Comparison of ENCODE assay signal across 8 cellular contexts in the genomic region with DNA sequence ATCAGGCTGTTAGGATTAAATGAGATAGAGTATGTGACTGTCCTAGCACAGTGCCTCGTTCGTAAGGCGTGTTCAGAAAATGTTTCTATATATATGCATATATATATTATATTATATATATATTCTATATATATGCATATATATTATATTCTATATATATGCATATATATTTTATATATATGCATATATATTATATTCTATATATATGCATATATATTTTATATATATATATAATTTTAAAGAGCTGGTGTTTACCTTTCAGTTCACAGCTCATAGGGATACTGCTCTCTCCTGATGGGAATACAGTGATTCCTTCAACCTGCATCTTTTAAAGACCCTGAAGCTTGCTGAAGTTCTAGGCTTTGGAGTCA. TPM values are rescaled to one million over a fixed set of nuclear protein-coding genes. Genes with fewer than 3 reads are reported as not detected.
DNase-seq lines count a peak whose midpoint lies in the region; ATAC-seq, FAIRE-seq and TF ChIP-seq lines count a peak whose summit lies in the region.

No MANE protein-coding gene starts in this region.

- H3K27ac Mint-ChIP-seq in CD8-positive, alpha-beta memory T cell, result peak overlapping the region in 7 of 8 donors; percentile 96 to 100 (median 98)
- peak overlapping the region; percentile 95 for H3K27ac Mint-ChIP-seq in osteocyte (ENCODE audit: unreplicated experiment)

- peak overlapping the region in 6 of 7 donors; percentile 86 to 99 (median 90) for H3K4me3 Mint-ChIP-seq in CD8-positive, alpha-beta memory T cell
- H3K4me3 Mint-ChIP-seq in osteocyte (ENCODE audit: unreplicated experiment), result peak overlapping the region; percentile 87

- H3K9me3 ChIP-seq in CD8-positive, alpha-beta memory T cell (ENCODE audit: low read length), result no peaks in the 10 kb centered on the region
- no peaks in the 10 kb centered on the region for H3K9me3 ChIP-seq in PC-3 (ENCODE audit: low read length)
- H3K9me3 ChIP-seq in endothelial cell of umbilical vein (replicated peaks; ENCODE audit: control insufficient read depth, insufficient read depth, low read length), result no peaks in the 10 kb centered on the region

- H3K79me2 ChIP-seq in PC-3 (ENCODE audit: low read length) (peaks cover 40% of the 10 kb centered on the region), endothelial cell of umbilical vein (ENCODE audit: control insufficient read depth, insufficient read depth, low read length) (peaks cover 36% of the 10 kb centered on the region)

- H2AFZ ChIP-seq in PC-3 (ENCODE audit: low read length) (peak overlapping the region; percentile 92), endothelial cell of umbilical vein (ENCODE audit: low read depth, low read length) (no peak overlapping the region)

- CTCF ChIA-PET in CD8-positive, alpha-beta memory T cell (lab: Charles Lee), result interaction anchor here (0.7 to 1.7 kb wide), 7 partner anchors 26 to 198 kb away, joined by 3 to 11 read pairs (median 4); a partner anchor contains a TSS
- CTCF ChIA-PET in PC-3 (lab: Charles Lee) (interaction anchor here (0.6 kb wide), 1 partner anchor 26 kb away, joined by 3 read pairs; no protein-coding TSS in a partner anchor), endothelial cell of umbilical vein (lab: Charles Lee) (interaction anchor here (4.6 kb wide), 1 partner anchor 198 kb away, joined by 39 read pairs; no protein-coding TSS in a partner anchor)

- H3K4me1 ChIP-seq in CD8-positive, alpha-beta memory T cell (ENCODE audit: insufficient read depth, low read length), result peaks cover 35% of the 10 kb centered on the region
- H3K4me1 ChIP-seq in PC-3 (ENCODE audit: insufficient read depth, low read length) (peaks cover 19% of the 10 kb centered on the region), endothelial cell of umbilical vein (ENCODE audit: control insufficient read depth, extremely low read depth, insufficient read depth, low read length) (peaks cover 6% of the 10 kb centered on the region)

- H3K36me3 ChIP-seq in CD8-positive, alpha-beta memory T cell (ENCODE audit: insufficient read depth, low read length), result peaks cover 6% of the 10 kb centered on the region
- H3K36me3 ChIP-seq in PC-3 (ENCODE audit: low read depth, low read length), result peaks cover 28% of the 10 kb centered on the region
- peaks cover 4 to 11% of the 10 kb centered on the region in 2 experiments for H3K36me3 ChIP-seq in endothelial cell of umbilical vein (ENCODE audit: control insufficient read depth in 2 of 2, extremely low read depth in 1 of 2, insufficient read depth in 2 of 2, low read length in 2 of 2)

- no peaks in the 10 kb centered on the region for H3F3A ChIP-seq in PC-3 (ENCODE audit: low read length, unreplicated experiment)

- dilution Hi-C loops in endothelial cell of umbilical vein (cut with MboI; ENCODE audit: extremely low pct_ligation_motif_present, low sequenced_read_pairs), result no loop called here

- no peaks in the 10 kb centered on the region for H3K9me2 ChIP-seq in PC-3 (replicated peaks; ENCODE audit: low read length)

- H3K4me2 ChIP-seq in PC-3 (ENCODE audit: low read length), result peak overlapping the region; percentile 85
- H3K4me2 ChIP-seq in endothelial cell of umbilical vein (ENCODE audit: insufficient read depth, low read length), result peak overlapping the region; percentile 88

- peak overlapping the region; percentile 96 for H3K27ac ChIP-seq in CD8-positive, alpha-beta memory T cell (ENCODE audit: low read depth, low read length)
- H3K27ac ChIP-seq in PC-3 (ENCODE audit: low read length) (no peak overlapping the region), endothelial cell of umbilical vein (ENCODE audit: insufficient read depth, low read depth, low read length) (peak overlapping the region; percentile 83)

- H3K36me3 Mint-ChIP-seq in CD8-positive, alpha-beta memory T cell, result peaks cover 0 to 34% (median 1%) of the 10 kb centered on the region in 3 donors
- peaks cover 19% of the 10 kb centered on the region for H3K36me3 Mint-ChIP-seq in osteocyte (ENCODE audit: unreplicated experiment)

- intact Hi-C loops in PC-3 (cut with micrococcal nuclease), result loop anchor here (1.0 to 2.0 kb wide), 3 partner anchors 36 to 180 kb away; a partner anchor contains a TSS
- intact Hi-C loops in endothelial cell of umbilical vein (cut with micrococcal nuclease), result loop anchor here (1.0 to 2.0 kb wide), 4 partner anchors 38 to 198 kb away; a partner anchor contains a TSS

- H3K9me3 Mint-ChIP-seq in CD8-positive, alpha-beta memory T cell, result peaks cover 0 to 1% (median 0%) of the 10 kb centered on the region in 5 donors
- H3K9me3 Mint-ChIP-seq in osteocyte (ENCODE audit: unreplicated experiment), result no peaks in the 10 kb centered on the region

- H4K20me1 ChIP-seq in PC-3 (ENCODE audit: low read length) (0 out of 2 replicates have a peak, but pooled peaks cover 4% of the 10 kb centered on the region), endothelial cell of umbilical vein (replicated peaks; ENCODE audit: control insufficient read depth, extremely low read depth, insufficient read depth, low read length) (no peaks in the 10 kb centered on the region)

- H3K27me3 ChIP-seq in CD8-positive, alpha-beta memory T cell (ENCODE audit: insufficient read depth, low read length, poor library complexity, severe bottlenecking), result no peaks in the 10 kb centered on the region
- no peaks in the 10 kb centered on the region for H3K27me3 ChIP-seq in PC-3 (ENCODE audit: low read length)
- no peaks in the 10 kb centered on the region for H3K27me3 ChIP-seq in endothelial cell of umbilical vein (ENCODE audit: control insufficient read depth in 2 of 2, insufficient read depth in 2 of 2, low read length in 2 of 2)

- no peak for FAIRE-seq in endothelial cell of umbilical vein (lab: Jason Lieb, UNC)

- TF ChIP-seq CTCF in PC-3 (conservative IDR thresholded peaks at IDR 0.05; ENCODE audit: low read depth, low read length), result no peak
- no peak for TF ChIP-seq CTCF in endothelial cell of umbilical vein (IDR thresholded peaks at IDR 0.05; ENCODE audit: extremely low read depth in 1 of 2, insufficient read depth in 1 of 2, low read depth in 1 of 2, low read length in 2 of 2)
- TF ChIP-seq CTCF in osteocyte (IDR thresholded peaks at IDR 0.05), result no peak

- no peaks in the 10 kb centered on the region for H3K9me1 ChIP-seq in endothelial cell of umbilical vein (replicated peaks; ENCODE audit: control insufficient read depth, extremely low read depth, insufficient read depth, low read length)

- no TSS peak for BruUV-seq in PC-3 (replicated peaks; lab: Mats Ljungman, UMichigan)
- no TSS peak for BruUV-seq in endothelial cell of umbilical vein (replicated peaks; lab: Mats Ljungman, UMichigan)

- peaks cover 0 to 2% of the 10 kb centered on the region in 2 donors for H3K27me3 Mint-ChIP-seq in CD8-positive, alpha-beta memory T cell
- H3K27me3 Mint-ChIP-seq in osteocyte (ENCODE audit: unreplicated experiment), result peaks cover 10% of the 10 kb centered on the region

- H3K4me1 Mint-ChIP-seq in CD8-positive, alpha-beta memory T cell, result peaks cover 7 to 13% (median 10%) of the 10 kb centered on the region in 3 donors
- peaks cover 4% of the 10 kb centered on the region for H3K4me1 Mint-ChIP-seq in osteocyte (ENCODE audit: unreplicated experiment)

- no peak for DNase-seq in CD8-positive, alpha-beta memory T cell
- no peak for DNase-seq in PC-3
- DNase-seq in endothelial cell of umbilical vein (ENCODE audit: low read depth, low spot score), result no peak
- DNase-seq in osteocyte (ENCODE audit: extremely low spot score, unreplicated experiment), result no peak
- DNase-seq in central memory CD4-positive, alpha-beta T cell, result no peak
- no peak for DNase-seq in amygdala (lab: John Stamatoyannopoulos, UW)

- no peak for TF ChIP-seq POLR2A in endothelial cell of umbilical vein (IDR thresholded peaks at IDR 0.05; ENCODE audit: low read depth, low read length)

- H3K9ac ChIP-seq in PC-3 (ENCODE audit: low read length) (peak overlapping the region; percentile 98), endothelial cell of umbilical vein (replicated peaks; ENCODE audit: extremely low read depth, insufficient read depth, low read length) (peak overlapping the region; percentile 94)

- peak overlapping the region; percentile 99 for H3K4me3 ChIP-seq in CD8-positive, alpha-beta memory T cell (ENCODE audit: low read length)
- H3K4me3 ChIP-seq in PC-3 (ENCODE audit: low read length), result peak overlapping the region; percentile 93
- peak overlapping the region; percentile 50 to 88 (median 81) for H3K4me3 ChIP-seq in endothelial cell of umbilical vein (replicated peaks in 1 of 3; ENCODE audit: insufficient read depth in 1 of 3, low read depth in 1 of 3, low read length in 3 of 3)

- ATAC-seq in PC-3 (no peak), GM19452 (IDR thresholded peaks at IDR 0.05; ENCODE audit: unreplicated experiment) (no peak), HG03521 (IDR thresholded peaks at IDR 0.05; ENCODE audit: unreplicated experiment) (no peak)

- POLR2A ChIA-PET in CD8-positive, alpha-beta memory T cell (lab: Charles Lee), result interaction anchor here (0.6 to 1.6 kb wide), 6 partner anchors 40 to 1098 kb away, joined by 3 to 6 read pairs (median 4); a partner anchor contains a TSS
- POLR2A ChIA-PET in PC-3 (lab: Charles Lee; ENCODE audit: unreplicated experiment), result interaction anchor here (0.6 kb wide), 1 partner anchor 26 kb away, joined by 3 read pairs; no protein-coding TSS in a partner anchor
- POLR2A ChIA-PET in endothelial cell of umbilical vein (lab: Charles Lee), result interaction anchor here (1.4 kb wide), 1 partner anchor 82 kb away, joined by 6 read pairs; no protein-coding TSS in a partner anchor

TF ChIP-seq in endothelial cell of umbilical vein, 7 proteins besides CTCF, POLR2A, EP300 and RAD21 (continues in another document):
- TF ChIP-seq POLR2AphosphoS5 (IDR thresholded peaks at IDR 0.05; ENCODE audit: insufficient read depth, low read depth, low read length) (no peak), FOS (IDR thresholded peaks at IDR 0.05; ENCODE audit: borderline replicate concordance, insufficient read depth, low read length) (no peak), GATA2 (IDR thresholded peaks at IDR 0.05; ENCODE audit: insufficient read depth, insufficient read length, low read depth, low read length) (no peak)
- TF ChIP-seq, protein P1, sequence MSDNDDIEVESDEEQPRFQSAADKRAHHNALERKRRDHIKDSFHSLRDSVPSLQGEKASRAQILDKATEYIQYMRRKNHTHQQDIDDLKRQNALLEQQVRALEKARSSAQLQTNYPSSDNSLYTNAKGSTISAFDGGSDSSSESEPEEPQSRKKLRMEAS (IDR thresholded peaks at IDR 0.05; ENCODE audit: insufficient read depth, insufficient read length), result no peak

RNA-seq across cellular contexts. Expression of a gene that starts 0.7 kb away (rescaled TPM):
- 100 to 1,000 TPM; 102 to 103 TPM for total RNA-seq in CD8-positive, alpha-beta memory T cell
- polyA plus RNA-seq in CD8-positive, alpha-beta memory T cell, result 263 TPM
- total RNA-seq in PC-3 (2014; rRNA removed) (239 and 283 TPM in 2 replicates), endothelial cell of umbilical vein (140 TPM in 2 replicates), osteocyte (109 and 116 TPM in 2 replicates)
- 191 and 210 TPM in 2 replicates for polyA plus RNA-seq in endothelial cell of umbilical vein
- 343 and 356 TPM in 2 replicates for polyA plus RNA-seq in endothelial cell of umbilical vein (2011; cell fraction: cytosol; rRNA removed)
- polyA plus RNA-seq in endothelial cell of umbilical vein (2011; cell fraction: nucleus; rRNA removed), result 127 and 147 TPM in 2 replicates
- 140 and 175 TPM in 2 replicates for polyA plus RNA-seq in endothelial cell of umbilical vein (2012)
- polyA minus RNA-seq in endothelial cell of umbilical vein, result 82.7 and 87.0 TPM in 2 replicates
- 186 TPM for polyA minus RNA-seq in endothelial cell of umbilical vein (2011; cell fraction: cytosol; rRNA and poly(A)+ RNA removed)
- polyA minus RNA-seq in endothelial cell of umbilical vein (2011; cell fraction: nucleus; rRNA and poly(A)+ RNA removed), result 38.2 and 42.2 TPM in 2 replicates
